1 cellular context compared by ENCODE assay signal in genomic region chr15:76239786-76240185, GRCh38.
TF ChIP-seq lines count a peak whose summit lies in the region.

No MANE protein-coding gene starts in this region.

TF ChIP-seq in HEK293, 187 proteins besides CTCF, POLR2A, EP300 and RAD21 (continued from another document):
- TF ChIP-seq, protein P1, sequence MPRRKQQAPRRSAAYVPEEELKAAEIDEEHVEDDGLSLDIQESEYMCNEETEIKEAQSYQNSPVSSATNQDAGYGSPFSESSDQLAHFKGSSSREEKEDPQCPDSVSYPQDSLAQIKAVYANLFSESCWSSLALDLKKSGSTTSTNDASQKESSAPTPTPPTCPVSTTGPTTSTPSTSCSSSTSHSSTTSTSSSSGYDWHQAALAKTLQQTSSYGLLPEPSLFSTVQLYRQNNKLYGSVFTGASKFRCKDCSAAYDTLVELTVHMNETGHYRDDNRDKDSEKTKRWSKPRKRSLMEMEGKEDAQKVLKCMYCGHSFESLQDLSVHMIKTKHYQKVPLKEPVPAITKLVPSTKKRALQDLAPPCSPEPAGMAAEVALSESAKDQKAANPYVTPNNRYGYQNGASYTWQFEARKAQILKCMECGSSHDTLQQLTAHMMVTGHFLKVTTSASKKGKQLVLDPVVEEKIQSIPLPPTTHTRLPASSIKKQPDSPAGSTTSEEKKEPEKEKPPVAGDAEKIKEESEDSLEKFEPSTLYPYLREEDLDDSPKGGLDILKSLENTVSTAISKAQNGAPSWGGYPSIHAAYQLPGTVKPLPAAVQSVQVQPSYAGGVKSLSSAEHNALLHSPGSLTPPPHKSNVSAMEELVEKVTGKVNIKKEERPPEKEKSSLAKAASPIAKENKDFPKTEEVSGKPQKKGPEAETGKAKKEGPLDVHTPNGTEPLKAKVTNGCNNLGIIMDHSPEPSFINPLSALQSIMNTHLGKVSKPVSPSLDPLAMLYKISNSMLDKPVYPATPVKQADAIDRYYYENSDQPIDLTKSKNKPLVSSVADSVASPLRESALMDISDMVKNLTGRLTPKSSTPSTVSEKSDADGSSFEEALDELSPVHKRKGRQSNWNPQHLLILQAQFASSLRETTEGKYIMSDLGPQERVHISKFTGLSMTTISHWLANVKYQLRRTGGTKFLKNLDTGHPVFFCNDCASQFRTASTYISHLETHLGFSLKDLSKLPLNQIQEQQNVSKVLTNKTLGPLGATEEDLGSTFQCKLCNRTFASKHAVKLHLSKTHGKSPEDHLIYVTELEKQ (tag by site-specific recombination; IDR thresholded peaks at IDR 0.05; ENCODE audit: borderline replicate concordance), result no peak
- TF ChIP-seq ZNF555 (tag by site-specific recombination; conservative IDR thresholded peaks at IDR 0.05) (no peak), ZSCAN23 (tag by site-specific recombination; IDR thresholded peaks at IDR 0.05) (no peak), SP7 (tag by site-specific recombination; IDR thresholded peaks at IDR 0.05) (peak; percentile 90), ZNF776 (tag by site-specific recombination; IDR thresholded peaks at IDR 0.05; ENCODE audit: borderline replicate concordance) (no peak), YY1 (tag by site-specific recombination; IDR thresholded peaks at IDR 0.05) (no peak), ZBTB44 (tag by site-specific recombination; IDR thresholded peaks at IDR 0.05) (peak; percentile 78), ZNF701 (tag by site-specific recombination; IDR thresholded peaks at IDR 0.05) (no peak), GLIS2 (tag by site-specific recombination; IDR thresholded peaks at IDR 0.05) (no peak), ZNF175 (tag by site-specific recombination; IDR thresholded peaks at IDR 0.05) (no peak), SALL2 (tag by site-specific recombination; IDR thresholded peaks at IDR 0.05; ENCODE audit: borderline replicate concordance) (no peak), KLF9 (tag by site-specific recombination; IDR thresholded peaks at IDR 0.05; ENCODE audit: low read depth) (no peak), ZNF792 (tag by site-specific recombination; IDR thresholded peaks at IDR 0.05) (no peak), SETDB1 (IDR thresholded peaks at IDR 0.05; ENCODE audit: insufficient read length, low read length) (no peak), ZNF548 (tag by site-specific recombination; IDR thresholded peaks at IDR 0.05) (no peak), ZBTB20 (tag by site-specific recombination; IDR thresholded peaks at IDR 0.05) (peak; percentile 33; the same call in 1 of the 2 replicates), FEZF1 (tag by site-specific recombination; IDR thresholded peaks at IDR 0.05) (0 out of 2 replicates have a peak, but pooled peaks have one; percentile 23), ZNF76 (tag by site-specific recombination; IDR thresholded peaks at IDR 0.05; ENCODE audit: borderline replicate concordance, low read depth) (no peak), ZNF335 (tag by site-specific recombination; conservative IDR thresholded peaks at IDR 0.05) (no peak), ZIC2 (tag by site-specific recombination; IDR thresholded peaks at IDR 0.05) (no peak), HOXA7 (CRISPR knock-in tag; IDR thresholded peaks at IDR 0.05; ENCODE audit: borderline replicate concordance) (no peak), ATF2 (tag by site-specific recombination; IDR thresholded peaks at IDR 0.05; ENCODE audit: low read depth) (no peak), GLIS1 (tag by site-specific recombination; IDR thresholded peaks at IDR 0.05) (no peak), KLF8 (tag by site-specific recombination; IDR thresholded peaks at IDR 0.05) (no peak), ZNF274 (IDR thresholded peaks at IDR 0.05; ENCODE audit: low read length) (no peak), ZNF274 (tag by site-specific recombination; IDR thresholded peaks at IDR 0.05; ENCODE audit: borderline replicate concordance) (no peak), OSR2 (tag by site-specific recombination; IDR thresholded peaks at IDR 0.05) (no peak), REPIN1 (tag by site-specific recombination; IDR thresholded peaks at IDR 0.05; ENCODE audit: low read depth) (no peak), ZNF558 (tag by site-specific recombination; IDR thresholded peaks at IDR 0.05) (no peak), ZNF580 (tag by site-specific recombination; IDR thresholded peaks at IDR 0.05) (no peak), ZNF266 (tag by site-specific recombination; IDR thresholded peaks at IDR 0.05; ENCODE audit: low read depth) (no peak), ZNF341 (tag by site-specific recombination; IDR thresholded peaks at IDR 0.05; ENCODE audit: low read depth) (no peak), ZNF37A (tag by site-specific recombination; IDR thresholded peaks at IDR 0.05) (no peak), PBX3 (CRISPR knock-in tag; IDR thresholded peaks at IDR 0.05) (no peak)
- TF ChIP-seq, protein P2, sequence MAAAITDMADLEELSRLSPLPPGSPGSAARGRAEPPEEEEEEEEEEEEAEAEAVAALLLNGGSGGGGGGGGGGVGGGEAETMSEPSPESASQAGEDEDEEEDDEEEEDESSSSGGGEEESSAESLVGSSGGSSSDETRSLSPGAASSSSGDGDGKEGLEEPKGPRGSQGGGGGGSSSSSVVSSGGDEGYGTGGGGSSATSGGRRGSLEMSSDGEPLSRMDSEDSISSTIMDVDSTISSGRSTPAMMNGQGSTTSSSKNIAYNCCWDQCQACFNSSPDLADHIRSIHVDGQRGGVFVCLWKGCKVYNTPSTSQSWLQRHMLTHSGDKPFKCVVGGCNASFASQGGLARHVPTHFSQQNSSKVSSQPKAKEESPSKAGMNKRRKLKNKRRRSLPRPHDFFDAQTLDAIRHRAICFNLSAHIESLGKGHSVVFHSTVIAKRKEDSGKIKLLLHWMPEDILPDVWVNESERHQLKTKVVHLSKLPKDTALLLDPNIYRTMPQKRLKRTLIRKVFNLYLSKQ (tag by site-specific recombination; IDR thresholded peaks at IDR 0.05; ENCODE audit: borderline replicate concordance), result no peak
- TF ChIP-seq, protein P3, sequence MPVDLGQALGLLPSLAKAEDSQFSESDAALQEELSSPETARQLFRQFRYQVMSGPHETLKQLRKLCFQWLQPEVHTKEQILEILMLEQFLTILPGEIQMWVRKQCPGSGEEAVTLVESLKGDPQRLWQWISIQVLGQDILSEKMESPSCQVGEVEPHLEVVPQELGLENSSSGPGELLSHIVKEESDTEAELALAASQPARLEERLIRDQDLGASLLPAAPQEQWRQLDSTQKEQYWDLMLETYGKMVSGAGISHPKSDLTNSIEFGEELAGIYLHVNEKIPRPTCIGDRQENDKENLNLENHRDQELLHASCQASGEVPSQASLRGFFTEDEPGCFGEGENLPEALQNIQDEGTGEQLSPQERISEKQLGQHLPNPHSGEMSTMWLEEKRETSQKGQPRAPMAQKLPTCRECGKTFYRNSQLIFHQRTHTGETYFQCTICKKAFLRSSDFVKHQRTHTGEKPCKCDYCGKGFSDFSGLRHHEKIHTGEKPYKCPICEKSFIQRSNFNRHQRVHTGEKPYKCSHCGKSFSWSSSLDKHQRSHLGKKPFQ (tag by site-specific recombination; IDR thresholded peaks at IDR 0.05), result no peak
TF ChIP-seq in HEK293: peak in this region for 11.
